14 cellular contexts compared by ENCODE assay signal in the genomic region with DNA sequence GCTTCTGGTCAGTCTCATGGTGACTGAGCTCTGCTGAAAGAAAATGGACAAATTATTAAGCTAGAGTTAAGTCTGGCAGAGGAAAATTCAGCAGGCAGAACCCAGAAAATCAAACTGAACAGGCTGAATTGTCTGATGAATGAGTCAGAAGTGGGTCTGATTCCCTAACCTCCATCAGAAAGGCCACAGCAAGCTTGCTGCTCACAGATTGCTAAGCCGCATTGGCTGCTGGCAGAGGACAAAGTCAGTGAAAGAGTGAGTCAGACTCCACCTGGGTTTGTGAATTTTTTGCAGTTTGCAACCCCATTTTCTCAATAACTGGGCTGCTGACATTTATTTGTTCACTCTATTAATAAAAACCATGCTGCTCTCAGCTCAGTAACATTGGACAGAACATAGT.
DNase-seq lines count a peak whose midpoint lies in the region; ATAC-seq, FAIRE-seq and TF ChIP-seq lines count a peak whose summit lies in the region.
"Had no signal": no experiment of that assay in that cellular context is flagged by ENCODE, and none has a peak within 500 bp of the region (broad histone marks: within the 10 kb centered on the region; RNA-seq: fewer than 3 reads in every experiment).

No MANE protein-coding gene starts in this region.

- BruUV-seq in IMR-90 (replicated peaks; lab: Mats Ljungman, UMichigan), result no TSS peak

- no peaks in the 10 kb centered on the region for H3K79me1 ChIP-seq in IMR-90 (ENCODE audit: low read depth in 1 of 2, low read length in 2 of 2)

- H3K27ac ChIP-seq in IMR-90 (ENCODE audit: insufficient read depth, low read length), result no peak overlapping the region

- no peak for TF ChIP-seq RAD21 in IMR-90 (IDR thresholded peaks at IDR 0.05; ENCODE audit: low read length)

- no peak overlapping the region for H3K4me3 Mint-ChIP-seq in activated T-helper 2 cell treated with anti-CD3 and anti-CD28 coated beads, Interferon-gamma antibody, Interleukin-2, Interleukin-4, amounts not matched to agents 10 μg/mL and 5 μg/mL and 100 μg/mL, durations not matched to agents 14 hours and 24 hours and 36 hours (ENCODE audit: low read depth)
- H3K4me3 Mint-ChIP-seq: activated naive CD8-positive, alpha-beta T cell treated with anti-CD3 and anti-CD28 coated beads, Interleukin-2, amount 50 U/mL, for 24 hours; CD14-positive monocyte; naive B cell had no signal

- no peak overlapping the region for H2AK9ac ChIP-seq in IMR-90 (replicated peaks; ENCODE audit: low read depth, low read length, poor library complexity)

- no peaks in the 10 kb centered on the region for H4K20me1 ChIP-seq in IMR-90 (ENCODE audit: insufficient read depth, low read length)

- H3K4ac ChIP-seq in IMR-90 (ENCODE audit: low read depth, low read length), result no peak overlapping the region

- no peak overlapping the region for H3K4me3 ChIP-seq in IMR-90 (ENCODE audit: insufficient read depth, low read depth, low read length)
- no peak overlapping the region for H3K4me3 ChIP-seq in bronchial epithelial cell (ENCODE audit: low read depth, low read length)

- no peak overlapping the region for H3K14ac ChIP-seq in IMR-90 (replicated peaks; ENCODE audit: low read depth, low read length)

- H3K36me3 Mint-ChIP-seq in activated T-helper 2 cell treated with anti-CD3 and anti-CD28 coated beads, Interferon-gamma antibody, Interleukin-2, Interleukin-4, amounts not matched to agents 10 μg/mL and 5 μg/mL and 100 μg/mL, durations not matched to agents 14 hours and 24 hours and 36 hours (ENCODE audit: low read depth), result no peaks in the 10 kb centered on the region
- H3K36me3 Mint-ChIP-seq: CD14-positive monocyte, naive B cell had no signal

- H3K56ac ChIP-seq in IMR-90 (ENCODE audit: extremely low read depth, insufficient read depth, low read length), result no peak overlapping the region

- FAIRE-seq in bronchial epithelial cell (lab: Jason Lieb, UNC), result peak; percentile 60

- POLR2A ChIA-PET in IMR-90 (lab: Charles Lee; ENCODE audit: unreplicated experiment) (interaction anchor here (0.7 kb wide), 1 partner anchor 14 kb away, joined by 3 read pairs; no protein-coding TSS in a partner anchor), HEK293T (lab: Yijun Ruan, JAX) (no interaction called here)

- CTCF ChIA-PET in IMR-90 (lab: Yijun Ruan, JAX), result no interaction called here
- CTCF ChIA-PET in HEK293T (lab: Yijun Ruan, JAX), result no interaction called here

- no peak overlapping the region for H3K18ac ChIP-seq in IMR-90 (ENCODE audit: low read depth, low read length)

- H3K9ac ChIP-seq in IMR-90 (ENCODE audit: low read depth, low read length), result no peak overlapping the region

- no peaks in the 10 kb centered on the region; the same call in 1 of the 2 replicates for H3K9me1 ChIP-seq in IMR-90 (ENCODE audit: insufficient read depth, low read length)

- no peak overlapping the region for H3K23ac ChIP-seq in IMR-90 (ENCODE audit: low read depth, low read length)

- dilution Hi-C loops in IMR-90 (cut with HindIII; ENCODE audit: low sequenced_read_pairs, unreplicated experiment), result no loop called here

- H3K36me3 ChIP-seq in IMR-90 (ENCODE audit: control insufficient read depth, insufficient read depth, low read length) (no peaks in the 10 kb centered on the region), bronchial epithelial cell (ENCODE audit: control insufficient read depth, insufficient read depth, low read length) (no peaks in the 10 kb centered on the region)

- DNase-seq in AG20443 (ENCODE audit: low spot score) (peak; percentile 16), IMR-90 (peak; percentile 84), bronchial epithelial cell (ENCODE audit: low read depth) (peak; percentile 94), kidney glomerular epithelial cell (lab: John Stamatoyannopoulos, UW) (peak; percentile 46), NCI-H2029 treated with DMSO at 0.1 percent for 48 hours (lab: John Stamatoyannopoulos, UW) (no peak), DMS114 treated with DMSO at 0.1 percent for 48 hours (lab: John Stamatoyannopoulos, UW; ENCODE audit: unreplicated experiment) (no peak), HEK293T (ENCODE audit: extremely low spot score) (no peak)
- DNase-seq in activated T-helper 2 cell treated with anti-CD3 and anti-CD28 coated beads, Interferon-gamma antibody, Interleukin-2, Interleukin-4, amounts not matched to agents 10 μg/mL and 5 μg/mL and 100 μg/mL, durations not matched to agents 14 hours and 24 hours and 36 hours (ENCODE audit: low spot score), result no peak
- DNase-seq: activated naive CD8-positive, alpha-beta T cell treated with anti-CD3 and anti-CD28 coated beads, Interleukin-2, amount 50 U/mL, for 24 hours; KG1; naive B cell; NCI-H2081; T-helper 9 cell had no signal

- no peak overlapping the region for H3K27ac Mint-ChIP-seq in activated T-helper 2 cell treated with anti-CD3 and anti-CD28 coated beads, Interferon-gamma antibody, Interleukin-2, Interleukin-4, amounts not matched to agents 10 μg/mL and 5 μg/mL and 100 μg/mL, durations not matched to agents 14 hours and 24 hours and 36 hours
- H3K27ac Mint-ChIP-seq: activated naive CD8-positive, alpha-beta T cell treated with anti-CD3 and anti-CD28 coated beads, Interleukin-2, amount 50 U/mL, for 24 hours; CD14-positive monocyte; naive B cell had no signal

- H2AK5ac ChIP-seq in IMR-90 (ENCODE audit: low read depth, low read length), result no peak overlapping the region

- no peak overlapping the region for H4K8ac ChIP-seq in IMR-90 (ENCODE audit: low read depth in 2 of 2, low read length in 2 of 2)

- H2AFZ ChIP-seq in IMR-90 (replicated peaks; ENCODE audit: low read length, poor library complexity), result no peak overlapping the region

- no peak for TF ChIP-seq CTCF in IMR-90 (conservative IDR thresholded peaks at IDR 0.05; ENCODE audit: low read depth, low read length)
- no peak for TF ChIP-seq CTCF in bronchial epithelial cell (IDR thresholded peaks at IDR 0.05; ENCODE audit: insufficient read depth, low read length, severe bottlenecking)

- no peaks in the 10 kb centered on the region for H3K9me3 Mint-ChIP-seq in activated T-helper 2 cell treated with anti-CD3 and anti-CD28 coated beads, Interferon-gamma antibody, Interleukin-2, Interleukin-4, amounts not matched to agents 10 μg/mL and 5 μg/mL and 100 μg/mL, durations not matched to agents 14 hours and 24 hours and 36 hours
- H3K9me3 Mint-ChIP-seq: activated naive CD8-positive, alpha-beta T cell treated with anti-CD3 and anti-CD28 coated beads, Interleukin-2, amount 50 U/mL, for 24 hours had no signal

- WGBS in IMR-90 (ENCODE audit: extremely low coverage in 2 of 2, insufficient read length in 1 of 2), 2 experiments, result 50% methylated on average over 1 of the region's 1 CpG; no CpG with 5 or more reads in 1 of the 2 experiments

- no peaks in the 10 kb centered on the region for H3K27me3 Mint-ChIP-seq in activated T-helper 2 cell treated with anti-CD3 and anti-CD28 coated beads, Interferon-gamma antibody, Interleukin-2, Interleukin-4, amounts not matched to agents 10 μg/mL and 5 μg/mL and 100 μg/mL, durations not matched to agents 14 hours and 24 hours and 36 hours (ENCODE audit: low read depth)
- H3K27me3 Mint-ChIP-seq: naive B cell had no signal

- no peak overlapping the region for H2BK20ac ChIP-seq in IMR-90 (ENCODE audit: low read depth, low read length)

- intact Hi-C loops in IMR-90 (cut with micrococcal nuclease), result no loop called here
- intact Hi-C loops in activated T-helper 2 cell treated with anti-CD3 and anti-CD28 coated beads, Interferon-gamma antibody, Interleukin-2, Interleukin-4, amounts not matched to agents 10 μg/mL and 5 μg/mL and 100 μg/mL, durations not matched to agents 14 hours and 24 hours and 36 hours (cut with micrococcal nuclease), result no loop called here

- no peak overlapping the region for H4K91ac ChIP-seq in IMR-90 (ENCODE audit: insufficient read depth, low read depth, low read length)

- no peak overlapping the region for H3K4me2 ChIP-seq in IMR-90 (ENCODE audit: low read depth, low read length)

- H2BK5ac ChIP-seq in IMR-90 (ENCODE audit: low read depth, low read length, poor library complexity, severe bottlenecking), result no peak overlapping the region

- H2BK120ac ChIP-seq in IMR-90 (ENCODE audit: low read depth, low read length), result no peak overlapping the region

- no peaks in the 10 kb centered on the region for H3K4me1 Mint-ChIP-seq in activated T-helper 2 cell treated with anti-CD3 and anti-CD28 coated beads, Interferon-gamma antibody, Interleukin-2, Interleukin-4, amounts not matched to agents 10 μg/mL and 5 μg/mL and 100 μg/mL, durations not matched to agents 14 hours and 24 hours and 36 hours (ENCODE audit: low read depth)
- H3K4me1 Mint-ChIP-seq: activated naive CD8-positive, alpha-beta T cell treated with anti-CD3 and anti-CD28 coated beads, Interleukin-2, amount 50 U/mL, for 24 hours; CD14-positive monocyte; naive B cell had no signal

- H3K27me3 ChIP-seq in IMR-90 (ENCODE audit: control insufficient read depth, insufficient read depth, low read length) (no peaks in the 10 kb centered on the region), bronchial epithelial cell (ENCODE audit: control insufficient read depth, insufficient read depth, low read length) (no peaks in the 10 kb centered on the region)

- no peak for TF ChIP-seq POLR2A in IMR-90 (IDR thresholded peaks at IDR 0.05; ENCODE audit: low read depth, low read length)

- in situ Hi-C loops in IMR-90 (cut with MboI; ENCODE audit: low sequenced_read_pairs), result no loop called here

- H3K9me3 ChIP-seq in IMR-90 (ENCODE audit: control insufficient read depth, insufficient read depth, low read length), result no peaks in the 10 kb centered on the region

- H2BK15ac ChIP-seq in IMR-90 (ENCODE audit: low read depth, low read length), result no peak overlapping the region

- peak; percentile 75; the same call in 1 of the 2 replicates for ATAC-seq in IMR-90 (ENCODE audit: low read depth)
- ATAC-seq: activated naive CD8-positive, alpha-beta T cell treated with anti-CD3 and anti-CD28 coated beads, Interleukin-2, amount 50 U/mL, for 24 hours had no signal

- H3K4me1 ChIP-seq in IMR-90 (ENCODE audit: control insufficient read depth, insufficient read depth, low read length), result no peaks in the 10 kb centered on the region; the same call in 1 of the 2 replicates

- H4K5ac ChIP-seq in IMR-90 (ENCODE audit: low read depth, low read length), result no peak overlapping the region

TF ChIP-seq in IMR-90, 13 proteins besides CTCF, POLR2A, EP300 and RAD21 (continues in another document):
- TF ChIP-seq CEBPB (IDR thresholded peaks at IDR 0.05; ENCODE audit: low read depth, low read length) (no peak), RFX5 (IDR thresholded peaks at IDR 0.05; ENCODE audit: low read depth, low read length) (no peak), RCOR1 (IDR thresholded peaks at IDR 0.05; ENCODE audit: insufficient replicate concordance, low read length) (no peak), NFE2L2 (IDR thresholded peaks at IDR 0.05; ENCODE audit: low read depth, low read length) (no peak)

TF ChIP-seq in HEK293T, 16 proteins besides CTCF, POLR2A, EP300 and RAD21 (continues in another document):
- TF ChIP-seq HDGF (IDR thresholded peaks at IDR 0.05; ENCODE audit: borderline replicate concordance), result no peak
- TF ChIP-seq ZNF384 (IDR thresholded peaks at IDR 0.05), result no peak
- TF ChIP-seq SP1 (IDR thresholded peaks at IDR 0.05), result no peak
- TF ChIP-seq L3MBTL2 (conservative IDR thresholded peaks at IDR 0.05), result no peak
- TF ChIP-seq SUZ12 (IDR thresholded peaks at IDR 0.05), result no peak
- TF ChIP-seq CTBP1 (IDR thresholded peaks at IDR 0.05; ENCODE audit: borderline replicate concordance), result no peak
- no peak for TF ChIP-seq ELF4 (IDR thresholded peaks at IDR 0.05)
- TF ChIP-seq ARNT (IDR thresholded peaks at IDR 0.05), result no peak

Comparison
In these comparisons a context has a peak if more than half of its experiments do, and no peak if none do; other contexts are left out.
1. DNase-seq: peak in AG20443 (single experiment), IMR-90 (single experiment), bronchial epithelial cell (single experiment) and kidney glomerular epithelial cell (single experiment); none in activated T-helper 2 cell treated with anti-CD3 and anti-CD28 coated beads, Interferon-gamma antibody, Interleukin-2, Interleukin-4, amounts not matched to agents 10 μg/mL and 5 μg/mL and 100 μg/mL, durations not matched to agents 14 hours and 24 hours and 36 hours (single experiment), NCI-H2029 treated with DMSO at 0.1 percent for 48 hours (single experiment), DMS114 treated with DMSO at 0.1 percent for 48 hours (single experiment) and HEK293T (single experiment).